22 cellular contexts compared by ENCODE assay signal in the genomic region with DNA sequence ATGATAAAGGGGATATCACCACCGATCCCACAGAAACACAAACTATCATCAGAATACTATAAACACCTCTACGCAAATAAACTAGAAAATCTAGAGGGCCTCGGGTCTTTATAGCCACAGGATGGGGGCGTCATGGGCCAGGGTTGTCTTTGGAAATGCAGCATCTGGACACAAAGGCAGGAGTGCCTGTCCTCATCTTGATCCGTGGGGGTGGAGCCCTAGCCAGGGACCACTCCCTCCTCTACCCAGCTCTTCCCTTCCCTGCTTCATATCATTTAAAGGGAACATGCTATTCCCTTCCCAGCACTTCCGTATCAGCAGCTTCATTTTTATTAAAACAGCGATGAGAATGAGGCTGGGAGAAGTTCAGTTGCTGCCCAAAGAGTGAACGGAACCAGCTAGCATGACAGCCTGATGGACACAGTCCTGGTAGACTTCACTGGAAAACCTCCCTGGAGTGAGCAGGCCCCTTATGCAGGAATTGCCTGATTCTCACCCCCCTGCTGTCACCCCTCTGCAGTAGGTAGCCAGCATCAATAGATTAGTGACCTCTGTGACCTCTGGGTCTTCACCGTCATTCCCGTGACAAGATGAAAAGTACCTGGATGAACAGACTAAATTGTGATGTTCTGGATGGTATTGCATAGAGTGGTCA.
A peak's percentile ranks its signal among the peaks of the same experiment; 100 is the strongest.
DNase-seq lines count a peak whose midpoint lies in the region; ATAC-seq and TF ChIP-seq lines count a peak whose summit lies in the region.
"Had no signal": no experiment of that assay in that cellular context is flagged by ENCODE, and none has a peak within 500 bp of the region (broad histone marks: within the 10 kb centered on the region; RNA-seq: fewer than 3 reads in every experiment).

No MANE protein-coding gene starts in this region.

- no peak overlapping the region for H2AK5ac ChIP-seq in mesendoderm (ENCODE audit: low read length)

- no peaks in the 10 kb centered on the region for H3K9me2 ChIP-seq in GM23338 (ENCODE audit: insufficient read depth)
- H3K9me2 ChIP-seq: SK-N-SH had no signal

- H3K9me3 ChIP-seq in HUES48 (ENCODE audit: control insufficient read depth, insufficient read depth, low read length): no peaks in the 10 kb centered on the region; the same call in 1 of the 2 replicates
- peaks cover 5% of the 10 kb centered on the region for H3K9me3 ChIP-seq in endodermal cell (ENCODE audit: control insufficient read depth, low read length)
- H3K9me3 ChIP-seq: BLaER1, SK-N-SH had no signal

- H3K36me3 ChIP-seq in GM23338 (ENCODE audit: insufficient read depth) (no peaks in the 10 kb centered on the region), HUES48 (ENCODE audit: control insufficient read depth, insufficient read depth, low read length) (peaks cover 8% of the 10 kb centered on the region; the same call in 1 of the 2 replicates), endodermal cell (ENCODE audit: control insufficient read depth, insufficient read depth, low read length) (peaks cover 6% of the 10 kb centered on the region), mesendoderm (ENCODE audit: control insufficient read depth, insufficient read depth, low read length) (no peaks in the 10 kb centered on the region)

- H3K9ac ChIP-seq in HUES48 (ENCODE audit: low read depth, low read length): no peak overlapping the region
- H3K9ac ChIP-seq in endodermal cell (ENCODE audit: extremely low read depth, low read length, poor library complexity, severe bottlenecking): no peak overlapping the region
- H3K9ac ChIP-seq in mesendoderm (ENCODE audit: low read length): no peak overlapping the region
- H3K9ac ChIP-seq: BLaER1, SK-N-SH had no signal

- no peaks in the 10 kb centered on the region for H3K79me1 ChIP-seq in mesendoderm (ENCODE audit: low read length)

- H4K5ac ChIP-seq in mesendoderm (ENCODE audit: low read length): no peak overlapping the region

- WGBS in endodermal cell (ENCODE audit: insufficient coverage in 1 of 2, insufficient read length in 1 of 2), 2 experiments: 52 to 70% methylated on average over 9 to 10 of the region's 10 CpGs
- no CpG with 5 or more reads among the region's 10 CpGs for WGBS in mesendoderm (ENCODE audit: extremely low coverage, insufficient coverage, low lambda C conversion rate)

- H3K4me2 ChIP-seq in GM23338 (peak overlapping the region; percentile 30; the same call in 1 of the 2 replicates), mesendoderm (ENCODE audit: low read length) (no peak overlapping the region)
- H3K4me2 ChIP-seq: BLaER1, SK-N-SH had no signal

- peak; percentile 98 for ATAC-seq in GM23338
- ATAC-seq in left cardiac atrium: no peak
- ATAC-seq in GM19455 (IDR thresholded peaks at IDR 0.05; ENCODE audit: unreplicated experiment): no peak
- ATAC-seq: CD8-positive, alpha-beta T cell; HCT116; PC-3 had no signal

- H2BK5ac ChIP-seq in mesendoderm (ENCODE audit: low read length): no peak overlapping the region

- H3K56ac ChIP-seq in mesendoderm (ENCODE audit: low read length): no peak overlapping the region

- intact Hi-C loops in left cardiac atrium (cut with DNase I): no loop called here

- no peaks in the 10 kb centered on the region for H3F3A ChIP-seq in GM23338 (replicated peaks; ENCODE audit: low read depth)

- H3K27me3 Mint-ChIP-seq in GM23338 (ENCODE audit: insufficient read depth, low read depth, poor library complexity): peaks cover 12% of the 10 kb centered on the region
- no peaks in the 10 kb centered on the region for H3K27me3 Mint-ChIP-seq in endodermal cell (ENCODE audit: insufficient read depth)
- H3K27me3 Mint-ChIP-seq in endothelial cell (ENCODE audit: unreplicated experiment): peaks cover 3% of the 10 kb centered on the region

- DNase-seq in GM23338 (ENCODE audit: low spot score) (peak; percentile 79), endodermal cell (peak; percentile 79), mesendoderm (peak; percentile 58), endothelial cell (ENCODE audit: low spot score) (no peak), erythroblast (lab: John Stamatoyannopoulos, UW) (no peak), left cardiac atrium (no peak)
- DNase-seq: CD8-positive, alpha-beta T cell; DMS53; EL; KG1; NCI-H1105 treated with DMSO at 0.1 percent for 48 hours; NCI-H2029; NCI-H446; NCI-H526 treated with DMSO at 0.1 percent for 48 hours; PC-3; RPMI8226; SHP77 treated with DMSO at 0.1 percent for 48 hours; SK-N-SH had no signal

- H4K8ac ChIP-seq in mesendoderm (ENCODE audit: low read depth, low read length): no peak overlapping the region

- H2BK120ac ChIP-seq in mesendoderm (ENCODE audit: low read depth, low read length): no peak overlapping the region

- peaks cover 10% of the 10 kb centered on the region for H4K20me1 ChIP-seq in GM23338 (replicated peaks; ENCODE audit: insufficient read depth)
- H4K20me1 ChIP-seq: BLaER1 had no signal

- H3K9me3 Mint-ChIP-seq in GM23338 (peaks cover 13% of the 10 kb centered on the region; the same call in 2 of the 3 replicates), endodermal cell (peaks cover 12% of the 10 kb centered on the region), endothelial cell (ENCODE audit: unreplicated experiment) (no peaks in the 10 kb centered on the region)
- H3K9me3 Mint-ChIP-seq: CD8-positive, alpha-beta T cell had no signal

- H3K4me3 Mint-ChIP-seq in GM23338 (peak overlapping the region; percentile 48; the same call in 1 of the 3 replicates), endodermal cell (no peak overlapping the region), endothelial cell (ENCODE audit: unreplicated experiment) (no peak overlapping the region)
- H3K4me3 Mint-ChIP-seq: CD8-positive, alpha-beta T cell had no signal

- H3K4ac ChIP-seq in mesendoderm (ENCODE audit: low read depth, low read length): no peak overlapping the region

- H3K27me3 ChIP-seq in GM23338 (ENCODE audit: insufficient read depth) (no peaks in the 10 kb centered on the region), HUES48 (ENCODE audit: control insufficient read depth, insufficient read depth, low read length) (no peaks in the 10 kb centered on the region), endodermal cell (ENCODE audit: control insufficient read depth, insufficient read depth, low read length, poor library complexity, severe bottlenecking) (no peaks in the 10 kb centered on the region), mesendoderm (ENCODE audit: insufficient read depth, low read length, poor library complexity) (no peaks in the 10 kb centered on the region)
- H3K27me3 ChIP-seq: BLaER1 had no signal

- no peak overlapping the region for H3K27ac ChIP-seq in GM23338 (ENCODE audit: low read depth)
- H3K27ac ChIP-seq in HUES48 (ENCODE audit: low read depth, low read length): peak overlapping the region; percentile 74
- H3K27ac ChIP-seq in endodermal cell (ENCODE audit: low read depth, low read length): no peak overlapping the region
- H3K27ac ChIP-seq in mesendoderm (ENCODE audit: low read depth, low read length): no peak overlapping the region
- H3K27ac ChIP-seq: BLaER1 had no signal

- H3K36me3 Mint-ChIP-seq in GM23338 (ENCODE audit: low read depth): peaks cover 50% of the 10 kb centered on the region
- H3K36me3 Mint-ChIP-seq in endodermal cell (ENCODE audit: low read depth): peaks cover 48% of the 10 kb centered on the region
- peaks cover 23% of the 10 kb centered on the region for H3K36me3 Mint-ChIP-seq in endothelial cell (ENCODE audit: low read depth, unreplicated experiment)

- H3K27ac Mint-ChIP-seq in GM23338: no peak overlapping the region
- H3K27ac Mint-ChIP-seq in endodermal cell: no peak overlapping the region
- H3K27ac Mint-ChIP-seq in endothelial cell (ENCODE audit: unreplicated experiment): no peak overlapping the region
- H3K27ac Mint-ChIP-seq: CD8-positive, alpha-beta T cell had no signal

- no peak for TF ChIP-seq POLR2A in erythroblast (IDR thresholded peaks at IDR 0.05; ENCODE audit: low read length)

- H2BK15ac ChIP-seq in mesendoderm (replicated peaks; ENCODE audit: low read depth): no peak overlapping the region

- no peak overlapping the region for H2AFZ ChIP-seq in GM23338

- H3K79me2 ChIP-seq in GM23338 (replicated peaks; ENCODE audit: insufficient read depth) (no peaks in the 10 kb centered on the region), mesendoderm (ENCODE audit: control insufficient read depth, insufficient read depth, low read length) (no peaks in the 10 kb centered on the region)

- H3K4me3 ChIP-seq in GM23338: no peak overlapping the region
- H3K4me3 ChIP-seq in HUES48 (ENCODE audit: low read depth, low read length): no peak overlapping the region
- no peak overlapping the region for H3K4me3 ChIP-seq in endodermal cell (ENCODE audit: low read length)
- H3K4me3 ChIP-seq in mesendoderm (ENCODE audit: low read length): no peak overlapping the region
- H3K4me3 ChIP-seq: BLaER1 had no signal

- no peak overlapping the region for H3K23ac ChIP-seq in mesendoderm (ENCODE audit: low read length)

- TF ChIP-seq CTCF in GM23338 (conservative IDR thresholded peaks at IDR 0.05; ENCODE audit: low read depth in 2 of 2): no peak
- TF ChIP-seq CTCF in endodermal cell (conservative IDR thresholded peaks at IDR 0.05): no peak
- TF ChIP-seq CTCF in endothelial cell (IDR thresholded peaks at IDR 0.05; ENCODE audit: unreplicated experiment): no peak

- no peak overlapping the region for H3K18ac ChIP-seq in mesendoderm (ENCODE audit: low read length)

- peaks cover 26% of the 10 kb centered on the region for H3K4me1 Mint-ChIP-seq in GM23338
- peaks cover 28% of the 10 kb centered on the region for H3K4me1 Mint-ChIP-seq in endodermal cell
- no peaks in the 10 kb centered on the region for H3K4me1 Mint-ChIP-seq in endothelial cell (ENCODE audit: unreplicated experiment)

- H3K4me1 ChIP-seq in GM23338 (ENCODE audit: insufficient read depth) (peaks cover 26% of the 10 kb centered on the region), HUES48 (ENCODE audit: control insufficient read depth, insufficient read depth, low read length) (peaks cover 15% of the 10 kb centered on the region), endodermal cell (ENCODE audit: control insufficient read depth, insufficient read depth, low read length) (peaks cover 3% of the 10 kb centered on the region), mesendoderm (ENCODE audit: control insufficient read depth, low read depth, low read length) (peaks cover 3% of the 10 kb centered on the region)
- H3K4me1 ChIP-seq: BLaER1 had no signal

Comparison
In these comparisons a context has a peak if more than half of its experiments do, and no peak if none do; other contexts are left out.
1. DNase-seq: peak in GM23338 (single experiment), endodermal cell (single experiment) and mesendoderm (single experiment); none in endothelial cell (single experiment), erythroblast (0 of 2) and left cardiac atrium (single experiment).